ENCODE assay signal across 1 cellular context in the genomic region with DNA sequence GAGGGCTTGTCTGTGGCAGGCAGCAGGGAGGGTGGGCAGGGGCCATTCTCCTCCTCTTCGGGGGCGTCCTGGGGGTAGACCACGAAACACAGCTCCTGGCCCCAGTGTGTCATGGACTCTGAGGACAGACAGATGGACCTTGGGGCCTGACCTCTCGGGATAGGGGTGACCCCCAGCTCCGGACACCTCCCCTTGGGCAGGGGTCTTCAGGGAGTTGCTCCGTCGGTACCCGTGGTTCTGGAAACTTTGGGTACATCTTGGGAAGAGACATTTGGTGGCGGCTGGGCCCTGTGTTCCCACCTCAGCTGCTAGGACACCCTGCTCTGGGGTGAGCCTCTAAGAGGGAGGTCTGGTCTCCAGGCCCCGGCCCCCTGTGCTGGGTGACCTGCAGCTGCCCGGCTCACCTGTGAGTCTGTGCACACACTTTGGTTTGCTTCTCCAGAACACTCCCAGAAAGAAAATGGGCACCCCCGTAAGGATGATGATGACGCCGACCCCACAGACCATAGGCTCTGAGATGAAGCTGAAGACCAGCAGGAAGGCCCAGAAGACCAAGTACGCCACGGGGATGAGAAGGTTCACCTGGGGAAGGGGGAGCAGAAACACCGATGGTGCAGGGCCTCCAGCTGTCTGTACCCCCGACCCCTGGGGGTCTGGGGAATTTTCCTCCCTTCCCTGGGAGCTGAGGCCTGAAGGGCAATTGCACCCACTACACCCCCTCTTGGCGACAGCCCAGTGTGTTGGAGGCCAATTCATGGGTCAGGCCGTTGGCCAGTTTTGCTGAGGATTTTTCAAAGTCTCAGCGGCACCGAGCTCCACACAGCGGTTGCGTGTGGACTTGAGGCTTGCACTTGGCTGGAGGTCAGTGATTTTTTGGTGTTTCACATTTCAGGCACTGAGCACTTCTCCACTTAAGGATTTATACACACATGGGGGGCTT.
TF ChIP-seq lines count a peak whose summit lies in the region.

No MANE protein-coding gene starts in this region.

TF ChIP-seq in K562, 482 proteins besides CTCF, POLR2A, EP300 and RAD21:
- TF ChIP-seq FOXJ2 (tag; IDR thresholded peaks at IDR 0.05): no peak
